In the genomic region with DNA sequence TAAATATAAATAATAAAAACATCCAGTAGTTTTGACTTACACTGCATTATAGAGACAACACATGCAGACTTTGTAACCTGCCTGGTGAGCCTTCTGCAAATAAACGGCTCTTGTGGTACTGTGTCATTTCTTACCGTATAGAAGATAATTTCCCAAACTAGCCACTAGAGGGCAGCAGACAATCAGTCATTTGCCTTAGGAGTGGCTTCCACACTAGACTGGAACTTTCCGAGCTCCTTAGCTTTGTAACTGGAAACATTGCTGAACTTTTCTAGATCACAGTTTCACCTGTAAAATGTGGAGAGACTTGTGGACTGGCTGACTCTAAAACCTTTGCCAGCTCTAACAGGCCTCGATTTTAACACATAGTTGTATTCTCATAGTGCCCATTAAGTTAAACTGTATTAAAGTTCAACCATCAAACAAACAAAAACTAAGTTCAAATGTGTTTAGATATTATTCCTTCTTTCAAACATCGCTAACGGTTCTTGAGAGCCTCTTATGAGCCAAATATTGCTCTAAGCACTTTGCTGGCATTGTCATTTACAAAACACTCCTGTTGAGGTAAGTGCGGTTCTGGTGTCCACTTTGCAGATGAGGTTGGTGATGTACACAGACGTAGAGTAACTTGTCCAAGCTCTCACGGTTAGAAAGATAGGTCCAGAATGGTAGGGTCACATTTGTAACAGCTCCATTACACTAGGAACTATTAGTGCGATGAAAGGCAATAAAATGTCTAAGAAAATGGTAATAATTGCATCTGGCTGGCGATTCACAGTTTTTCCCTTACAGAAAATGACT, we compare ENCODE assay signal across 8 cellular contexts.
DNase-seq lines count a peak whose midpoint lies in the region; ATAC-seq and TF ChIP-seq lines count a peak whose summit lies in the region.

No MANE protein-coding gene starts in this region.

- H3K36me3 Mint-ChIP-seq in Calu3 (ENCODE audit: insufficient read depth, unreplicated experiment): no peaks in the 10 kb centered on the region
- H3K36me3 Mint-ChIP-seq in effector memory CD8-positive, alpha-beta T cell (ENCODE audit: insufficient read depth): no peaks in the 10 kb centered on the region

- H3K4me1 Mint-ChIP-seq in Calu3 (ENCODE audit: low read depth, unreplicated experiment): no peaks in the 10 kb centered on the region
- no peaks in the 10 kb centered on the region for H3K4me1 Mint-ChIP-seq in effector memory CD8-positive, alpha-beta T cell (ENCODE audit: low read depth in 2 of 2)

- CTCF ChIA-PET in Calu3 (lab: Charles Lee): interaction anchor here (0.6 to 1.4 kb wide), 7 partner anchors 17 to 499 kb away, joined by 3 to 7 read pairs (median 3); no protein-coding TSS in a partner anchor

- intact Hi-C loops in Calu3 (cut with micrococcal nuclease; ENCODE audit: unreplicated experiment): loop anchor here (5.0 kb wide), 7 partner anchors 137 to 987 kb away; a partner anchor contains a TSS

- H3K9me3 Mint-ChIP-seq in Calu3 (ENCODE audit: low read depth, unreplicated experiment): no peaks in the 10 kb centered on the region
- H3K9me3 Mint-ChIP-seq in effector memory CD8-positive, alpha-beta T cell: no peaks in the 10 kb centered on the region

- no TSS peak for BruUV-seq in Calu3 (replicated peaks; lab: Mats Ljungman, UMichigan)

- peak; percentile 55 for TF ChIP-seq CTCF in Calu3 (IDR thresholded peaks at IDR 0.05; ENCODE audit: unreplicated experiment)

- peak; percentile 96 for ATAC-seq in GM19452 (IDR thresholded peaks at IDR 0.05; ENCODE audit: unreplicated experiment)
- ATAC-seq in HG03520 (IDR thresholded peaks at IDR 0.05; ENCODE audit: unreplicated experiment): peak; percentile 92
- ATAC-seq in effector memory CD8-positive, alpha-beta T cell (replicated peaks): peak; percentile 87

- no peak overlapping the region for H3K4me3 Mint-ChIP-seq in Calu3 (ENCODE audit: low read depth, unreplicated experiment)
- no peak overlapping the region for H3K4me3 Mint-ChIP-seq in effector memory CD8-positive, alpha-beta T cell

- no peak overlapping the region for H3K27ac Mint-ChIP-seq in Calu3 (ENCODE audit: unreplicated experiment)
- no peak overlapping the region for H3K27ac Mint-ChIP-seq in effector memory CD8-positive, alpha-beta T cell

- no peaks in the 10 kb centered on the region for H3K27me3 Mint-ChIP-seq in Calu3 (ENCODE audit: unreplicated experiment)
- H3K27me3 Mint-ChIP-seq in effector memory CD8-positive, alpha-beta T cell: peaks cover 0 to 4% of the 10 kb centered on the region in 2 donors

- DNase-seq in Calu3 (peak; percentile 53), NCI-H524 (lab: John Stamatoyannopoulos, UW) (peak; percentile 38 to 68), midbrain (lab: John Stamatoyannopoulos, UW) (peak; percentile 93)
- peak; percentile 20 for DNase-seq in activated CD4-positive, alpha-beta T cell treated with anti-CD3 and anti-CD28 coated beads, Interleukin-2, amount 50 U/mL, for 1 hour
- peak; percentile 56 to 70 (median 59) for DNase-seq in effector memory CD8-positive, alpha-beta T cell
- DNase-seq in stimulated activated naive CD4-positive, alpha-beta T cell treated with Interleukin-2 at 50 U/mL for 16 hours (lab: John Stamatoyannopoulos, UW): peak; percentile 15

Comparison
In these comparisons a context has a peak if more than half of its experiments do, and no peak if none do; other contexts are left out.
1. Peak in every context shown above with its lines: DNase-seq and ATAC-seq.
2. DNase-seq: peak in every context shown above with its lines; median percentile 93 in midbrain; 59 in effector memory CD8-positive, alpha-beta T cell; 53 in Calu3; 53 in NCI-H524; 20 in activated CD4-positive, alpha-beta T cell treated with anti-CD3 and anti-CD28 coated beads, Interleukin-2, amount 50 U/mL, for 1 hour; 15 in stimulated activated naive CD4-positive, alpha-beta T cell treated with Interleukin-2 at 50 U/mL for 16 hours.